Comparison of ENCODE assay signal across 17 cellular contexts in the genomic region with DNA sequence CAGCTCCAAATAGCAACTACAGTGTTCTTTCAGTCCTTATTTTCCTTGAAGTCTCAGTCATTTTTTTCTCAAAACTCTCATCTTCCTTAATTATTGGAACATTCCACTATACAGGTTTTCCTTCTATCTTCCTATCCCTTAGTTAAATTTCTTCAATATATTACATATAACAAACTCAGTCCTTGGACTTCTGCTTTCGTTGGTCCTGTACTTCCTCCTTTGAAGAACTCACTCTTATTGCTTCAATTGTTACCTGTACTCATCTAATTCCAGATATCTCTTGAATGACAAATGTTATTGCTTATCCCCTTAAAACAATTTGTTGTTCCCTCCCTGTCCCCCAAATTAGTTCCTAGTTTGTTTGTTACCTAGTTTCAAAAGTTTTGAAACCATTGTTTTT.
"Had no signal": no experiment of that assay in that cellular context is flagged by ENCODE, and none has a peak within 500 bp of the region (broad histone marks: within the 10 kb centered on the region; RNA-seq: fewer than 3 reads in every experiment).

No MANE protein-coding gene starts in this region.

- H3K9me3 Mint-ChIP-seq: activated T-helper 1 cell treated with anti-CD3 and anti-CD28 coated beads, Interleukin-12 subunit alpha, Interleukin-12 subunit beta, Interleukin-2, Interleukin-4 antibody, amounts not matched to agents 30 ng/mL and 10 ng/mL and 1 ng/mL, durations not matched to agents 14 hours and 24 hours and 36 hours; immature natural killer cell; type B pancreatic cell had no signal

- H3K27ac Mint-ChIP-seq: activated CD4-positive, alpha-beta T cell treated with anti-CD3 and anti-CD28 coated beads for 36 hours; activated naive CD8-positive, alpha-beta T cell; activated T-helper 1 cell treated with anti-CD3 and anti-CD28 coated beads, Interleukin-12 subunit alpha, Interleukin-12 subunit beta, Interleukin-2, Interleukin-4 antibody, amounts not matched to agents 30 ng/mL and 10 ng/mL and 1 ng/mL, durations not matched to agents 14 hours and 24 hours and 36 hours; immature natural killer cell; type B pancreatic cell had no signal

- ATAC-seq: activated CD4-positive, alpha-beta T cell treated with anti-CD3 and anti-CD28 coated beads for 36 hours; esophagus mucosa; gastrocnemius medialis; left ventricle myocardium superior had no signal

- H3K36me3 Mint-ChIP-seq: immature natural killer cell, type B pancreatic cell had no signal

- H3K4me1 Mint-ChIP-seq: activated CD4-positive, alpha-beta T cell treated with anti-CD3 and anti-CD28 coated beads for 36 hours; immature natural killer cell; neural crest cell had no signal

- DNase-seq: activated CD4-positive, alpha-beta T cell treated with anti-CD3 and anti-CD28 coated beads for 36 hours; activated CD4-positive, alpha-beta T cell treated with anti-CD3 and anti-CD28 coated beads, Interleukin-2, amount 50 U/mL, for 48 hours; activated T-cell treated with anti-CD3 and anti-CD28 coated beads for 4 hours; cerebellar nuclear complex; effector CD4-positive, alpha-beta T cell; gastrocnemius medialis; immature natural killer cell; left ventricle myocardium superior; right cardiac atrium; T1000; testis; WERI-Rb-1 had no signal

- H3K4me3 Mint-ChIP-seq: activated CD4-positive, alpha-beta T cell treated with anti-CD3 and anti-CD28 coated beads for 36 hours; activated naive CD8-positive, alpha-beta T cell; activated T-helper 1 cell treated with anti-CD3 and anti-CD28 coated beads, Interleukin-12 subunit alpha, Interleukin-12 subunit beta, Interleukin-2, Interleukin-4 antibody, amounts not matched to agents 30 ng/mL and 10 ng/mL and 1 ng/mL, durations not matched to agents 14 hours and 24 hours and 36 hours; immature natural killer cell; neural crest cell; type B pancreatic cell had no signal
